ENCODE assay signal across 2 cellular contexts in the genomic region with DNA sequence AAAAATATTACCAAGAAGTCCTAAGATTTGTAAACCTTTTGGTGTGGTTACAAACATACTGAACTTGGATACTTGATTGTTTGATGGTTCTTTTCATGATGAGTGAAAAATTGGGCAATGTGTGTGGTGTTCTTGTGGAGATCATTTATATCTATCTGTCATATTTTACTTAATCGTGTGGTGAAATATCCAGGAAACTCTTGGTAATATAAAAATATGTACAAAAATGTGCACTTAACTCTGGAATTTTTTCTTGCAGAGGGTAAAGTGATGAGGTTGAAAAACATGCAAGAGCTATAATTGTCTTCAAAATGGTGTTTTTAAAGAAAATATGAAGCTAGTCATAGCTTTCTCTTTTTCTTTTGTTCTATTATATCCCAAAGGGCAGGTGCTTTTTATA.
TF ChIP-seq lines count a peak whose summit lies in the region.

No MANE protein-coding gene starts in this region.

TF ChIP-seq in HepG2, 621 proteins besides CTCF, POLR2A, EP300 and RAD21:
- no peak for TF ChIP-seq XRCC5 (optimal IDR thresholded peaks at IDR 0.05; ENCODE audit: low read length)
TF ChIP-seq in HepG2: peak in this region for 0.

TF ChIP-seq in GM12878, 131 proteins besides CTCF, POLR2A, EP300 and RAD21:
- TF ChIP-seq SMC3 (IDR thresholded peaks at IDR 0.05; ENCODE audit: borderline replicate concordance, low read length): no peak
- TF ChIP-seq, protein P1, sequence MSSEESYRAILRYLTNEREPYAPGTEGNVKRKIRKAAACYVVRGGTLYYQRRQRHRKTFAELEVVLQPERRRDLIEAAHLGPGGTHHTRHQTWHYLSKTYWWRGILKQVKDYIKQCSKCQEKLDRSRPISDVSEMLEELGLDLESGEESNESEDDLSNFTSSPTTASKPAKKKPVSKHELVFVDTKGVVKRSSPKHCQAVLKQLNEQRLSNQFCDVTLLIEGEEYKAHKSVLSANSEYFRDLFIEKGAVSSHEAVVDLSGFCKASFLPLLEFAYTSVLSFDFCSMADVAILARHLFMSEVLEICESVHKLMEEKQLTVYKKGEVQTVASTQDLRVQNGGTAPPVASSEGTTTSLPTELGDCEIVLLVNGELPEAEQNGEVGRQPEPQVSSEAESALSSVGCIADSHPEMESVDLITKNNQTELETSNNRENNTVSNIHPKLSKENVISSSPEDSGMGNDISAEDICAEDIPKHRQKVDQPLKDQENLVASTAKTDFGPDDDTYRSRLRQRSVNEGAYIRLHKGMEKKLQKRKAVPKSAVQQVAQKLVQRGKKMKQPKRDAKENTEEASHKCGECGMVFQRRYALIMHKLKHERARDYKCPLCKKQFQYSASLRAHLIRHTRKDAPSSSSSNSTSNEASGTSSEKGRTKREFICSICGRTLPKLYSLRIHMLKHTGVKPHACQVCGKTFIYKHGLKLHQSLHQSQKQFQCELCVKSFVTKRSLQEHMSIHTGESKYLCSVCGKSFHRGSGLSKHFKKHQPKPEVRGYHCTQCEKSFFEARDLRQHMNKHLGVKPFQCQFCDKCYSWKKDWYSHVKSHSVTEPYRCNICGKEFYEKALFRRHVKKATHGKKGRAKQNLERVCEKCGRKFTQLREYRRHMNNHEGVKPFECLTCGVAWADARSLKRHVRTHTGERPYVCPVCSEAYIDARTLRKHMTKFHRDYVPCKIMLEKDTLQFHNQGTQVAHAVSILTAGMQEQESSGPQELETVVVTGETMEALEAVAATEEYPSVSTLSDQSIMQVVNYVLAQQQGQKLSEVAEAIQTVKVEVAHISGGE (CRISPR knock-in tag; IDR thresholded peaks at IDR 0.05): no peak
- TF ChIP-seq IRF4 (IDR thresholded peaks at IDR 0.05; ENCODE audit: low read depth, low read length): no peak
- TF ChIP-seq STAT3 (IDR thresholded peaks at IDR 0.05; ENCODE audit: low read depth, low read length): no peak
- no peak for TF ChIP-seq HCFC1 (IDR thresholded peaks at IDR 0.05; ENCODE audit: low read length)
- TF ChIP-seq IRF5 (IDR thresholded peaks at IDR 0.05; ENCODE audit: borderline replicate concordance): no peak
- TF ChIP-seq BMI1 (IDR thresholded peaks at IDR 0.05; ENCODE audit: borderline replicate concordance): no peak
- no peak for TF ChIP-seq PML (IDR thresholded peaks at IDR 0.05; ENCODE audit: low read length)
- no peak for TF ChIP-seq RFX5 (IDR thresholded peaks at IDR 0.05; ENCODE audit: low read depth, low read length)
- no peak for TF ChIP-seq IKZF1 (conservative IDR thresholded peaks at IDR 0.05)
- no peak for TF ChIP-seq CHD2 (IDR thresholded peaks at IDR 0.05; ENCODE audit: borderline replicate concordance, low read depth, low read length)
- TF ChIP-seq EED (IDR thresholded peaks at IDR 0.05; ENCODE audit: low read depth): no peak
- no peak for TF ChIP-seq CEBPB (IDR thresholded peaks at IDR 0.05; ENCODE audit: borderline replicate concordance in 1 of 2, low read depth in 2 of 2, low read length in 2 of 2)
- no peak for TF ChIP-seq CREB1 (IDR thresholded peaks at IDR 0.05; ENCODE audit: low read depth)
- TF ChIP-seq SMAD1 (IDR thresholded peaks at IDR 0.05; ENCODE audit: low read depth, partially characterized antibody): no peak
- TF ChIP-seq, protein P2, sequence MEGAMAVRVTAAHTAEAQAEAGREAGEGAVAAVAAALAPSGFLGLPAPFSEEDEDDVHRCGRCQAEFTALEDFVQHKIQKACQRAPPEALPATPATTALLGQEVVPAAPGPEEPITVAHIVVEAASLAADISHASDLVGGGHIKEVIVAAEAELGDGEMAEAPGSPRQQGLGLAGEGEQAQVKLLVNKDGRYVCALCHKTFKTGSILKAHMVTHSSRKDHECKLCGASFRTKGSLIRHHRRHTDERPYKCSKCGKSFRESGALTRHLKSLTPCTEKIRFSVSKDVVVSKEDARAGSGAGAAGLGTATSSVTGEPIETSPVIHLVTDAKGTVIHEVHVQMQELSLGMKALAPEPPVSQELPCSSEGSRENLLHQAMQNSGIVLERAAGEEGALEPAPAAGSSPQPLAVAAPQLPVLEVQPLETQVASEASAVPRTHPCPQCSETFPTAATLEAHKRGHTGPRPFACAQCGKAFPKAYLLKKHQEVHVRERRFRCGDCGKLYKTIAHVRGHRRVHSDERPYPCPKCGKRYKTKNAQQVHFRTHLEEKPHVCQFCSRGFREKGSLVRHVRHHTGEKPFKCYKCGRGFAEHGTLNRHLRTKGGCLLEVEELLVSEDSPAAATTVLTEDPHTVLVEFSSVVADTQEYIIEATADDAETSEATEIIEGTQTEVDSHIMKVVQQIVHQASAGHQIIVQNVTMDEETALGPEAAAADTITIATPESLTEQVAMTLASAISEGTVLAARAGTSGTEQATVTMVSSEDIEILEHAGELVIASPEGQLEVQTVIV (IDR thresholded peaks at IDR 0.05; ENCODE audit: borderline replicate concordance, partially characterized antibody): no peak
- TF ChIP-seq ZSCAN29 (IDR thresholded peaks at IDR 0.05): no peak
- TF ChIP-seq, protein P3, sequence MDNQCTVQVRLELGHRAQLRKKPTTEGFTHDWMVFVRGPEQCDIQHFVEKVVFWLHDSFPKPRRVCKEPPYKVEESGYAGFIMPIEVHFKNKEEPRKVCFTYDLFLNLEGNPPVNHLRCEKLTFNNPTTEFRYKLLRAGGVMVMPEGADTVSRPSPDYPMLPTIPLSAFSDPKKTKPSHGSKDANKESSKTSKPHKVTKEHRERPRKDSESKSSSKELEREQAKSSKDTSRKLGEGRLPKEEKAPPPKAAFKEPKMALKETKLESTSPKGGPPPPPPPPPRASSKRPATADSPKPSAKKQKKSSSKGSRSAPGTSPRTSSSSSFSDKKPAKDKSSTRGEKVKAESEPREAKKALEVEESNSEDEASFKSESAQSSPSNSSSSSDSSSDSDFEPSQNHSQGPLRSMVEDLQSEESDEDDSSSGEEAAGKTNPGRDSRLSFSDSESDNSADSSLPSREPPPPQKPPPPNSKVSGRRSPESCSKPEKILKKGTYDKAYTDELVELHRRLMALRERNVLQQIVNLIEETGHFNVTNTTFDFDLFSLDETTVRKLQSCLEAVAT (IDR thresholded peaks at IDR 0.05): no peak
- TF ChIP-seq ZNF207 (IDR thresholded peaks at IDR 0.05; ENCODE audit: borderline replicate concordance): no peak
- no peak for TF ChIP-seq ATF7 (IDR thresholded peaks at IDR 0.05; ENCODE audit: low read depth)
